ENCODE assay signal across 9 cellular contexts in the genomic region with DNA sequence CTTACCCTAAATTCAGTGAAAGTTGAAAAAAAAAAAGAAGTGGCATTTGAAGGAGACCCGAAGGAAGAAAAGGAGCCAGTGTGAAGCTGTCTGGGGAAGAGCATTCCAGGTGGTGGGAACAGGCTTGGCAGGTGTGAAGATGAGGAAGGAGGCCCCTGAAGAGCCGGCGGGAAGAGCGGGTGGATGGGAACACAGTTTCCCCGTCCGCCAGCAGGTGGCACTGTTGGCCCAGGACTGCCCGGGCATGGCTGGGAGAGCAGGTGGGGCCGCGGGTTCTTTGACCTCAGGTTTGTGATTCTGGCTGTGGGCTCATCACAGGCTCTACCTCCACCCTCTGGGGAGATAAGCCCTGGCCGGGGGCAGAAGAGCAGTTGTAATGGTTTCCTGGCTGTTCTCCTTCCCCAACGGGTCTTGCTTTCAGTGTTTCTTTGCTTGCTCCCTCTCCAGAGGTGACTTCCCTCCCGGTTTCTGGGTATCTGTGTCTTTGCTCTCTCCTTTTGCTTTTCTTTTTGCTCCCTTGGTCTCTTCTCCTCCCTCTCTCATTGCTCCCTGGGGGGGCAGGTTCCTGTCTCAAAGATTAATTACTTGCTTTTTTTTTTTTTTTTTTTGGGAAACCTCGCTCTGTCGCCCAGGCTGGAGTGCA. TPM values are rescaled to one million over a fixed set of nuclear protein-coding genes. Genes with fewer than 3 reads are reported as not detected.
DNase-seq lines count a peak whose midpoint lies in the region; ATAC-seq, FAIRE-seq and TF ChIP-seq lines count a peak whose summit lies in the region.
"Had no signal": no experiment of that assay in that cellular context is flagged by ENCODE, and none has a peak within 500 bp of the region (broad histone marks: within the 10 kb centered on the region; RNA-seq: fewer than 3 reads in every experiment).

No MANE protein-coding gene starts in this region.

- FAIRE-seq in RCC 7860 (lab: Jason Lieb, UNC) = no peak

- TF ChIP-seq EP300 in stomach (IDR thresholded peaks at IDR 0.05) = no peak

- no peak overlapping the region for H3K27ac Mint-ChIP-seq in neural crest cell (ENCODE audit: unreplicated experiment)
- H3K27ac Mint-ChIP-seq: activated naive CD4-positive, alpha-beta T cell treated with anti-CD3 and anti-CD28 coated beads, Interleukin-2, amount 50 U/mL, for 24 hours had no signal

- peaks cover 0 to 17% (median 5%) of the 10 kb centered on the region in 4 donors for H3K4me1 ChIP-seq in stomach

- no peak overlapping the region for H3K4me3 Mint-ChIP-seq in neural crest cell
- H3K4me3 Mint-ChIP-seq: activated naive CD4-positive, alpha-beta T cell treated with anti-CD3 and anti-CD28 coated beads, Interleukin-2, amount 50 U/mL, for 24 hours had no signal

- no peak for ATAC-seq in HG03520 (IDR thresholded peaks at IDR 0.05; ENCODE audit: unreplicated experiment)

- H3K4me1 Mint-ChIP-seq in neural crest cell = no peaks in the 10 kb centered on the region

- H3K27me3 ChIP-seq in stomach = peaks cover 0 to 6% (median 0%) of the 10 kb centered on the region in 3 donors

- no peaks in the 10 kb centered on the region for H3K9me3 ChIP-seq in stomach

- H3K27ac ChIP-seq in stomach = no peak overlapping the region

- H3K4me3 ChIP-seq in stomach = no peak overlapping the region

- DNase-seq in DMS53 treated with DMSO at 0.1 percent for 48 hours (lab: John Stamatoyannopoulos, UW; ENCODE audit: unreplicated experiment) = peak; percentile 24
- DNase-seq in HPDE6-E6E7 (ENCODE audit: extremely low spot score) = peak; percentile 78
- peak; percentile 31 for DNase-seq in RCC 7860 (ENCODE audit: low spot score)
- peak; percentile 58 to 70 for DNase-seq in activated T-helper 1 cell treated with anti-CD3 and anti-CD28 coated beads, Interleukin-2, amount 50 U/mL, for 16 hours (ENCODE audit: low read depth in 1 of 2, low spot score in 1 of 2)
- DNase-seq in fibroblast of the conjunctiva (ENCODE audit: low read depth) = peak; percentile 20
- peak; percentile 88 for DNase-seq in neural crest cell (ENCODE audit: low read depth, low spot score)
- peak; percentile 81 for DNase-seq in stomach

- no peaks in the 10 kb centered on the region for H3K9me3 Mint-ChIP-seq in neural crest cell
- H3K9me3 Mint-ChIP-seq: activated naive CD4-positive, alpha-beta T cell treated with anti-CD3 and anti-CD28 coated beads, Interleukin-2, amount 50 U/mL, for 24 hours had no signal

- H3K36me3 Mint-ChIP-seq in neural crest cell (ENCODE audit: low read depth) = no peaks in the 10 kb centered on the region

- TF ChIP-seq POLR2A in stomach (IDR thresholded peaks at IDR 0.05) = no peak

- WGBS in stomach, 5 donors = 5 to 19% (median 19%) methylated on average over 12 to 14 of the region's 14 CpGs

- intact Hi-C loops in stomach (cut with DNase I; ENCODE audit: low total_unique reads) = no loop called here

- H3K36me3 ChIP-seq in stomach = no peaks in the 10 kb centered on the region

- TF ChIP-seq CTCF in neural crest cell (conservative IDR thresholded peaks at IDR 0.05) = peak; percentile 98
- peak in 5 of 7 experiments; percentile 83 to 95 (median 91) for TF ChIP-seq CTCF in stomach (IDR thresholded peaks at IDR 0.05)

- peaks cover 9% of the 10 kb centered on the region for H3K27me3 Mint-ChIP-seq in neural crest cell (ENCODE audit: low read depth)
- H3K27me3 Mint-ChIP-seq: activated naive CD4-positive, alpha-beta T cell treated with anti-CD3 and anti-CD28 coated beads, Interleukin-2, amount 50 U/mL, for 24 hours had no signal

RNA-seq across cellular contexts. Expression of gene RAP1GAP2, which starts 32.3 kb away (rescaled TPM):
- total RNA-seq in neural crest cell (0.84 and 1.0 TPM in 2 replicates), stomach (10 to 100 TPM; 26.4 to 92.4 (median 50.7) TPM)
- polyA plus RNA-seq in stomach = 10 to 100 TPM; 11.8 to 25.0 (median 17.9) TPM

Comparison
In these comparisons a context has a peak if more than half of its experiments do, and no peak if none do; other contexts are left out.
1. DNase-seq: peak in every context shown above with its lines; median percentile 88 in neural crest cell; 81 in stomach; 78 in HPDE6-E6E7; 64 in activated T-helper 1 cell treated with anti-CD3 and anti-CD28 coated beads, Interleukin-2, amount 50 U/mL, for 16 hours; 31 in RCC 7860; 24 in DMS53 treated with DMSO at 0.1 percent for 48 hours; 20 in fibroblast of the conjunctiva.
2. RNA of gene RAP1GAP2, which starts 32.3 kb away (total RNA-seq): 26.4 to 92.4 TPM in stomach; 0.84 to 1.0 TPM in neural crest cell; every median in the first group is over 10 times any median in the second.